ENCODE assay signal across 8 cellular contexts in the genomic region with DNA sequence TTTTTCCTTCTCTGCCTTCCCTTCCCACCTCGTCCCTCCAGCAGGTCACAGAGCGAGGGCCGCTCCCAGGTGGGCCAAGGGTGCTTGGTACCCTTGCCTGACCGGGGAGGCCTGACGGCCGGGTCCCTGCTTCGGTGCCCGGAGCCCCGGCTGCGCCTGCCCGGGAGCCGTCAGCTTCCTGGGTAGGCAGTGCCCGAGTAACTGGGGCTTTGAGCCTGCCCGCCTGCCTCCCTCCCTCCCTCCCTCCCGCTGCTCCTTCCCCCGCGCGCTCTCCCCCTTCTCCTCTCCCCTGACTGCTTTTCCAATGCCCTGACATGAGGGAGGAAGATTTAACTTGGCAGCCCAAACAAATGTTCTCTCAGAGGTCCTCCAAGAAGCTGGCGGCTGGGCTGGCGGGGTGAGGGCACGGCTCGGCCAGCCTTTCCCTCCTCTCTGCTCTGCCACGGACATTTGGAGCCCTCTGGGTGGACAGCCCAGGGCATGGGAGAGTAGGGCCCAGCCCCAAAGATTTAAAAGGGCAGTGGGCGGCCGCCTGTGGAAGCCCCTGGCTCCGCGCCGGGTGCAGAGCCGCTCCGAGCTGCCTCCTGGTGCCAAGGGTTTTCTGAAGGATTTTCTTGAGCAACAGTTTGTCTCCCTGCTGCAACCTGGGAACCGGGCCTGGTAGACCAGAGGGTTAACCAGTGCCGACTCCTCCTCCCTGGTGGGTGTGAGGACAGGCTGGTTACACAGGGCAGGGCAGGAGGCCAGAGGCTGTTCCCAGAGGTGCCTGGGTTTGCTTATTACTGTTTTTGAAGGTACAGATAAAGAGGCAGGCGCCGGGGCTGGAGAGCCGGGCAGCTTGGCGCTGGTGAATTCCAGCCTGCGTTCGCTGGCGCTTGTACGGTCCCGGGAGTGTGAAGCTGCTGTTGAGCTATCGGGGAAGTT. TPM values are rescaled to one million over a fixed set of nuclear protein-coding genes. Genes with fewer than 3 reads are reported as not detected.
DNase-seq lines count a peak whose midpoint lies in the region; ATAC-seq and TF ChIP-seq lines count a peak whose summit lies in the region.

No MANE protein-coding gene starts in this region.

- no peaks in the 10 kb centered on the region for H3K9me3 ChIP-seq in heart left ventricle

- intact Hi-C loops in heart left ventricle (cut with DNase I): loop anchor here in 9 of 10 donors (2.0 to 10.0 kb wide), 13 partner anchors 36 to 1039 kb away; a partner anchor contains a TSS

- peak in 1 of 2 donors; percentile 47 for TF ChIP-seq POLR2A in heart left ventricle (IDR thresholded peaks at IDR 0.05)

- TF ChIP-seq CTCF in GM12864 (IDR thresholded peaks at IDR 0.05; ENCODE audit: low read depth, low read length, missing control alignments) (no peak), heart left ventricle (IDR thresholded peaks at IDR 0.05) (no peak), omental fat pad (IDR thresholded peaks at IDR 0.05) (peak in 1 of 3 donors; percentile 19)

- H3K27me3 ChIP-seq in ACC112 (ENCODE audit: insufficient read depth, low read length): no peaks in the 10 kb centered on the region
- no peaks in the 10 kb centered on the region for H3K27me3 ChIP-seq in heart left ventricle

- peaks cover 41% of the 10 kb centered on the region for H3K4me1 ChIP-seq in ACC112 (ENCODE audit: control insufficient read depth, insufficient read depth, low read length, unreplicated experiment)
- H3K4me1 ChIP-seq in heart left ventricle: peaks cover 16 to 69% (median 62%) of the 10 kb centered on the region in 12 donors

- H3K36me3 ChIP-seq in ACC112 (ENCODE audit: insufficient read depth, low read length): no peaks in the 10 kb centered on the region
- H3K36me3 ChIP-seq in heart left ventricle: no peaks in the 10 kb centered on the region

- H2AFZ ChIP-seq in ACC112 (ENCODE audit: low read length, unreplicated experiment): no peak overlapping the region

- 3 to 8% (median 6%) methylated on average over 31 to 42 of the region's 42 CpGs for WGBS in heart left ventricle, 4 donors

- H3K4me3 ChIP-seq in ACC112 (ENCODE audit: low read depth, low read length) (peak overlapping the region; percentile 98), GM12864 (ENCODE audit: low read depth, low read length) (peak overlapping the region; percentile 78), heart left ventricle (peak overlapping the region; percentile 76 to 99 (median 92))

- ATAC-seq in heart left ventricle: peak; percentile 73 to 87 (median 80)
- peak; percentile 73 for ATAC-seq in omental fat pad (ENCODE audit: low FRiP score)
- ATAC-seq in GM18873 (IDR thresholded peaks at IDR 0.05; ENCODE audit: low FRiP score, unreplicated experiment): no peak

- DNase-seq in GM12864 (ENCODE audit: low read depth): no peak
- peak; percentile 58 for DNase-seq in NCI-H510A (lab: John Stamatoyannopoulos, UW)
- peak in 54 of 56 donors; percentile 54 to 94 (median 83) for DNase-seq in amygdala (lab: John Stamatoyannopoulos, UW)
- DNase-seq in heart left ventricle: peak; percentile 87 to 96 (median 90)
- peak; percentile 65 for DNase-seq in omental fat pad (ENCODE audit: low spot score)
- no peak for DNase-seq in activated effector memory CD4-positive, alpha-beta T cell treated with Interleukin-2 at 50 U/mL for 16 hours

- H3K27ac ChIP-seq in ACC112 (ENCODE audit: low read depth, low read length) (peak overlapping the region; percentile 74), heart left ventricle (peak overlapping the region; percentile 95 to 100 (median 98))

- H3K79me2 ChIP-seq in ACC112 (ENCODE audit: control insufficient read depth, insufficient read depth, low read length, unreplicated experiment): peaks cover 63% of the 10 kb centered on the region

RNA-seq across cellular contexts. Expression of a gene that starts 2.1 kb away (rescaled TPM):
- total RNA-seq in heart left ventricle (10 to 100 TPM; 39.8 to 75.4 (median 50.5) TPM), omental fat pad (10 to 100 TPM; 24.2 to 64.8 (median 43.1) TPM)
- 10 to 100 TPM; 19.7 to 45.7 TPM for polyA plus RNA-seq in heart left ventricle

Comparison
In these comparisons a context has a peak if more than half of its experiments do, and no peak if none do; other contexts are left out.
1. DNase-seq: peak in NCI-H510A (single experiment), amygdala (54 of 56), heart left ventricle (5 of 5) and omental fat pad (single experiment); none in GM12864 (single experiment) and activated effector memory CD4-positive, alpha-beta T cell treated with Interleukin-2 at 50 U/mL for 16 hours (single experiment).
2. Peak in every context shown above with its lines, with median percentiles within 50 percentile points of each other: H3K4me3 ChIP-seq.